Comparison of ENCODE assay signal across 11 cellular contexts in genomic region chr5:5752844-5753243, GRCh38.
DNase-seq lines count a peak whose midpoint lies in the region; ATAC-seq and TF ChIP-seq lines count a peak whose summit lies in the region.
"Had no signal": no experiment of that assay in that cellular context is flagged by ENCODE, and none has a peak within 500 bp of the region (broad histone marks: within the 10 kb centered on the region; RNA-seq: fewer than 3 reads in every experiment).

No MANE protein-coding gene starts in this region.

- H3K36me3 Mint-ChIP-seq in T-helper 2 cell treated with Interferon-gamma antibody and Interleukin-4, amounts not matched to agents 5 μg/mL and 100 μg/mL, for 36 hours (ENCODE audit: low read depth), result no peaks in the 10 kb centered on the region

- no peaks in the 10 kb centered on the region for H3K9me2 ChIP-seq in OCI-LY7 (ENCODE audit: insufficient read depth, low read length)

- H3K4me1 ChIP-seq in OCI-LY7 (ENCODE audit: insufficient read depth, low read length, poor library complexity, severe bottlenecking), result peaks cover 79% of the 10 kb centered on the region

- peak overlapping the region; percentile 75 for H3K27ac ChIP-seq in OCI-LY7 (ENCODE audit: low read depth, low read length, poor library complexity, severe bottlenecking)

- H3K79me2 ChIP-seq in OCI-LY7 (ENCODE audit: insufficient read depth, low read depth, low read length), result no peaks in the 10 kb centered on the region

- peaks cover 4% of the 10 kb centered on the region for H3K27me3 Mint-ChIP-seq in T-helper 2 cell treated with Interferon-gamma antibody and Interleukin-4, amounts not matched to agents 5 μg/mL and 100 μg/mL, for 36 hours (ENCODE audit: low read depth)

- peak; percentile 68 for DNase-seq in OCI-LY7 (ENCODE audit: low spot score)
- no peak for DNase-seq in DMS79 treated with DMSO at 0.1 percent for 48 hours (lab: John Stamatoyannopoulos, UW)
- no peak for DNase-seq in T-helper 2 cell treated with Interferon-gamma antibody and Interleukin-4, amounts not matched to agents 5 μg/mL and 100 μg/mL, for 36 hours (ENCODE audit: low spot score)
- DNase-seq in activated CD4-positive, alpha-beta T cell treated with anti-CD3 and anti-CD28 coated beads for 48 hours, result no peak
- no peak for DNase-seq in dermis blood vessel endothelial cell
- DNase-seq: KG1, NCI-H446 had no signal

- ATAC-seq in GM18517 (IDR thresholded peaks at IDR 0.05; ENCODE audit: unreplicated experiment) (peak; percentile 70), GM21423 (IDR thresholded peaks at IDR 0.05; ENCODE audit: unreplicated experiment) (peak; percentile 66), HG03045 (IDR thresholded peaks at IDR 0.05; ENCODE audit: unreplicated experiment) (peak; percentile 53)

- H3K4me3 Mint-ChIP-seq in T-helper 2 cell treated with Interferon-gamma antibody and Interleukin-4, amounts not matched to agents 5 μg/mL and 100 μg/mL, for 36 hours, result no peak overlapping the region
- H3K4me3 Mint-ChIP-seq: nephron had no signal

- H3K27ac Mint-ChIP-seq in T-helper 2 cell treated with Interferon-gamma antibody and Interleukin-4, amounts not matched to agents 5 μg/mL and 100 μg/mL, for 36 hours, result no peak overlapping the region
- H3K27ac Mint-ChIP-seq: nephron had no signal

- POLR2A ChIA-PET in OCI-LY7 (lab: Charles Lee), result interaction anchor here (0.9 kb wide), 1 partner anchor 13 kb away, joined by 4 read pairs; no protein-coding TSS in a partner anchor

- H3K4me3 ChIP-seq in OCI-LY7 (ENCODE audit: low read depth, low read length, poor library complexity, severe bottlenecking), result peak overlapping the region; percentile 39

- no peaks in the 10 kb centered on the region for H3K36me3 ChIP-seq in OCI-LY7 (ENCODE audit: insufficient read depth, low read length)

- no peak for TF ChIP-seq CTCF in OCI-LY7 (conservative IDR thresholded peaks at IDR 0.05; ENCODE audit: low read length)

- no peaks in the 10 kb centered on the region for H3K9me3 Mint-ChIP-seq in T-helper 2 cell treated with Interferon-gamma antibody and Interleukin-4, amounts not matched to agents 5 μg/mL and 100 μg/mL, for 36 hours
- H3K9me3 Mint-ChIP-seq: nephron had no signal

- H3K9me3 ChIP-seq in OCI-LY7 (ENCODE audit: low read length), result no peaks in the 10 kb centered on the region

- intact Hi-C loops in OCI-LY7 (cut with micrococcal nuclease; ENCODE audit: unreplicated experiment), result loop anchor here (5.0 to 10.0 kb wide), 4 partner anchors 331 to 969 kb away; partner anchors contain the start of genes ICE1, NSUN2 and SRD5A1

- H4K20me1 ChIP-seq in OCI-LY7 (ENCODE audit: insufficient read depth, low read length), result no peaks in the 10 kb centered on the region

- peak overlapping the region; percentile 84; the same call in 1 of the 2 replicates for H2AFZ ChIP-seq in OCI-LY7 (ENCODE audit: low read length)

- peak overlapping the region; percentile 72 for H3K4me2 ChIP-seq in OCI-LY7 (ENCODE audit: low read length)

- BruUV-seq in OCI-LY7 (replicated peaks; lab: Mats Ljungman, UMichigan), result no TSS peak

- CTCF ChIA-PET in OCI-LY7 (lab: Charles Lee; ENCODE audit: unreplicated experiment), result no interaction called here

- H3K4me1 Mint-ChIP-seq in T-helper 2 cell treated with Interferon-gamma antibody and Interleukin-4, amounts not matched to agents 5 μg/mL and 100 μg/mL, for 36 hours (ENCODE audit: low read depth), result peaks cover 18% of the 10 kb centered on the region
- H3K4me1 Mint-ChIP-seq: nephron had no signal
